Comparison of ENCODE assay signal across 17 cellular contexts in the genomic region with DNA sequence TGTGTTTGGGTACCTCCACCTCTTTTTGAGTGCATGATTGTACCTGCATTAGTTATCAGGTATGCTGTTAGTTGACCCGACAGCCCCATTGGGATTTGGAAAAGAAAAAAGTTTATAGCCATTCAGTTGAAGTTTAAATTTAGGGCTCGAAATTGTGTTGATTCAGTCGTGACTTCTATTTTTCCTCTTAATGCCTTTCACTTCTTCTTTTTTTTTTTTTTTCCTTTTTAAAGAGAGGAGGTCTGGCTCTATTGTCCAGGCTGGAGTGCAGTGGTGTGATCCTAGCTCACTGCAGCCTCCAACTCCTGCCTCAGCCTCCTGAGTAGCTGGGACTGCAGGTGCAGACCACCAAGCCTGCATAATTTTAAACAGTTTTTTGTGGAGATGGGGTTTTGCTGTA. TPM values are rescaled to one million over a fixed set of nuclear protein-coding genes. Genes with fewer than 3 reads are reported as not detected.
A peak's percentile ranks its signal among the peaks of the same experiment; 100 is the strongest.
DNase-seq lines count a peak whose midpoint lies in the region; ATAC-seq and TF ChIP-seq lines count a peak whose summit lies in the region.
"Had no signal": no experiment of that assay in that cellular context is flagged by ENCODE, and none has a peak within 500 bp of the region (broad histone marks: within the 10 kb centered on the region; RNA-seq: fewer than 3 reads in every experiment).

No MANE protein-coding gene starts in this region.

- no peak overlapping the region for H3K9ac ChIP-seq in MM.1S (ENCODE audit: low read length)

- peaks cover 45% of the 10 kb centered on the region for H3K4me1 Mint-ChIP-seq in activated CD4-positive, alpha-beta memory T cell treated with anti-CD3 and anti-CD28 coated beads, Interleukin-2, amount 10 ng/mL, durations not matched to agents 7 days and 5 days
- H3K4me1 Mint-ChIP-seq in activated CD4-positive, alpha-beta memory T cell treated with anti-CD3 and anti-CD28 coated beads for 36 hours (ENCODE audit: low read depth) = peaks cover 34% of the 10 kb centered on the region
- peaks cover 33% of the 10 kb centered on the region for H3K4me1 Mint-ChIP-seq in activated CD8-positive, alpha-beta T cell treated with anti-CD3 and anti-CD28 coated beads for 36 hours (ENCODE audit: low read depth)
- H3K4me1 Mint-ChIP-seq in nephron = peaks cover 27% of the 10 kb centered on the region

- no peak for DNase-seq in activated CD4-positive, alpha-beta memory T cell treated with anti-CD3 and anti-CD28 coated beads, Interleukin-2, amount 10 ng/mL, durations not matched to agents 7 days and 5 days
- DNase-seq in activated CD4-positive, alpha-beta memory T cell treated with anti-CD3 and anti-CD28 coated beads for 36 hours = no peak
- no peak for DNase-seq in MM.1S
- DNase-seq in activated CD8-positive, alpha-beta T cell treated with anti-CD3 and anti-CD28 coated beads for 36 hours = no peak
- DNase-seq in stomach = no peak
- DNase-seq in NCI-H187 (lab: John Stamatoyannopoulos, UW) = no peak
- no peak for DNase-seq in GOT3 (lab: John Stamatoyannopoulos, UW)
- DNase-seq: activated naive CD4-positive, alpha-beta T cell; effector memory CD8-positive, alpha-beta T cell; Kasumi-1; NCI-H1930; nephron progenitor cell; stimulated activated CD4-positive, alpha-beta T cell treated with anti-CD3 and anti-CD28 coated beads, Interleukin-1b, Interleukin-23, amount 100 ng/mL, for 48 hours; transverse colon had no signal

- H3K27ac ChIP-seq in MM.1S (ENCODE audit: low read length) (no peak overlapping the region), stomach (no peak overlapping the region)
- H3K27ac ChIP-seq: transverse colon had no signal

- no peak overlapping the region for H3K27ac Mint-ChIP-seq in activated CD4-positive, alpha-beta memory T cell treated with anti-CD3 and anti-CD28 coated beads, Interleukin-2, amount 10 ng/mL, durations not matched to agents 7 days and 5 days
- H3K27ac Mint-ChIP-seq in activated CD4-positive, alpha-beta memory T cell treated with anti-CD3 and anti-CD28 coated beads for 36 hours = no peak overlapping the region
- H3K27ac Mint-ChIP-seq in activated CD8-positive, alpha-beta T cell treated with anti-CD3 and anti-CD28 coated beads for 36 hours = peak overlapping the region; percentile 32
- peak overlapping the region in 2 of 3 experiments; percentile 35 to 39 for H3K27ac Mint-ChIP-seq in nephron

- no peaks in the 10 kb centered on the region for H3K9me3 ChIP-seq in MM.1S (replicated peaks; ENCODE audit: insufficient read depth, low read length)
- no peaks in the 10 kb centered on the region for H3K9me3 ChIP-seq in stomach
- H3K9me3 ChIP-seq: transverse colon had no signal

- H3K4me2 ChIP-seq in MM.1S (ENCODE audit: low read depth, low read length) = peak overlapping the region; percentile 3; the same call in 1 of the 2 replicates

- H3K79me2 ChIP-seq in MM.1S (ENCODE audit: low read length) = peaks cover 76% of the 10 kb centered on the region

- intact Hi-C loops in activated CD4-positive, alpha-beta memory T cell treated with anti-CD3 and anti-CD28 coated beads for 36 hours (cut with micrococcal nuclease) = loop anchor here (5.0 kb wide), 2 partner anchors 672 to 1853 kb away; a partner anchor contains a TSS
- intact Hi-C loops in activated CD8-positive, alpha-beta T cell treated with anti-CD3 and anti-CD28 coated beads for 36 hours (cut with micrococcal nuclease) = no loop called here
- intact Hi-C loops in stomach (cut with DNase I; ENCODE audit: low total_unique reads) = no loop called here

- peaks cover 45% of the 10 kb centered on the region for H3K36me3 Mint-ChIP-seq in activated CD4-positive, alpha-beta memory T cell treated with anti-CD3 and anti-CD28 coated beads, Interleukin-2, amount 10 ng/mL, durations not matched to agents 7 days and 5 days (ENCODE audit: low read depth)
- H3K36me3 Mint-ChIP-seq in activated CD4-positive, alpha-beta memory T cell treated with anti-CD3 and anti-CD28 coated beads for 36 hours = peaks cover 30% of the 10 kb centered on the region
- peaks cover 44% of the 10 kb centered on the region for H3K36me3 Mint-ChIP-seq in activated CD8-positive, alpha-beta T cell treated with anti-CD3 and anti-CD28 coated beads for 36 hours (ENCODE audit: low read depth)
- H3K36me3 Mint-ChIP-seq in nephron (ENCODE audit: low read depth) = peaks cover 34% of the 10 kb centered on the region

- 0 out of 2 replicates have a peak, but pooled peaks cover 3% of the 10 kb centered on the region for H3F3A ChIP-seq in MM.1S (ENCODE audit: insufficient read depth, low read length)

- H3K9me2 ChIP-seq in MM.1S (replicated peaks; ENCODE audit: insufficient read depth, low read length) = no peaks in the 10 kb centered on the region

- POLR2A ChIA-PET in activated CD4-positive, alpha-beta memory T cell treated with anti-CD3 and anti-CD28 coated beads, Interleukin-2, amount 10 ng/mL, durations not matched to agents 7 days and 5 days (lab: Charles Lee) = interaction anchor here (1.7 to 5.5 kb wide), 2 partner anchors 25 to 30 kb away, joined by 5 to 97 read pairs; a partner anchor contains a TSS
- POLR2A ChIA-PET in activated CD4-positive, alpha-beta memory T cell treated with anti-CD3 and anti-CD28 coated beads for 36 hours (lab: Charles Lee) = interaction anchor here (4.5 to 5.3 kb wide), 2 partner anchors 25 to 31 kb away, joined by 36 to 72 read pairs; a partner anchor contains a TSS
- POLR2A ChIA-PET in activated CD8-positive, alpha-beta T cell treated with anti-CD3 and anti-CD28 coated beads for 36 hours (lab: Charles Lee) = interaction anchor here (1.9 kb wide), 1 partner anchor 30 kb away, joined by 9 read pairs; a partner anchor contains a TSS

- peak overlapping the region; percentile 2 for H3K4me3 Mint-ChIP-seq in activated CD4-positive, alpha-beta memory T cell treated with anti-CD3 and anti-CD28 coated beads, Interleukin-2, amount 10 ng/mL, durations not matched to agents 7 days and 5 days
- H3K4me3 Mint-ChIP-seq in activated CD4-positive, alpha-beta memory T cell treated with anti-CD3 and anti-CD28 coated beads for 36 hours = no peak overlapping the region
- H3K4me3 Mint-ChIP-seq in activated CD8-positive, alpha-beta T cell treated with anti-CD3 and anti-CD28 coated beads for 36 hours = peak overlapping the region; percentile 17
- peak overlapping the region; percentile 76 to 97 (median 77) for H3K4me3 Mint-ChIP-seq in nephron

- no peak for TF ChIP-seq POLR2A in stomach (IDR thresholded peaks at IDR 0.05)

- H3K36me3 ChIP-seq in MM.1S (replicated peaks; ENCODE audit: insufficient read depth, low read length) = peaks cover 12% of the 10 kb centered on the region; the same call in 1 of the 2 replicates
- H3K36me3 ChIP-seq in stomach = peaks cover 26 to 45% (median 41%) of the 10 kb centered on the region in 4 donors

- H3K9me3 Mint-ChIP-seq in activated CD4-positive, alpha-beta memory T cell treated with anti-CD3 and anti-CD28 coated beads, Interleukin-2, amount 10 ng/mL, durations not matched to agents 7 days and 5 days = no peaks in the 10 kb centered on the region
- no peaks in the 10 kb centered on the region for H3K9me3 Mint-ChIP-seq in activated CD4-positive, alpha-beta memory T cell treated with anti-CD3 and anti-CD28 coated beads for 36 hours
- H3K9me3 Mint-ChIP-seq in activated CD8-positive, alpha-beta T cell treated with anti-CD3 and anti-CD28 coated beads for 36 hours = no peaks in the 10 kb centered on the region
- H3K9me3 Mint-ChIP-seq in nephron = no peaks in the 10 kb centered on the region
- H3K9me3 Mint-ChIP-seq: effector memory CD8-positive, alpha-beta T cell had no signal

- no peaks in the 10 kb centered on the region for H3K27me3 ChIP-seq in MM.1S (replicated peaks; ENCODE audit: insufficient read depth, low read length)
- H3K27me3 ChIP-seq in stomach = no peaks in the 10 kb centered on the region
- H3K27me3 ChIP-seq: cardiac muscle cell, transverse colon had no signal

- TF ChIP-seq CTCF in MM.1S (IDR thresholded peaks at IDR 0.05; ENCODE audit: low read length) (no peak), nephron (IDR thresholded peaks at IDR 0.05; ENCODE audit: unreplicated experiment in 3 of 3) (no peak), stomach (IDR thresholded peaks at IDR 0.05) (no peak)
- TF ChIP-seq CTCF in activated CD8-positive, alpha-beta T cell treated with anti-CD3 and anti-CD28 coated beads for 36 hours (IDR thresholded peaks at IDR 0.05) = no peak

- ATAC-seq in activated CD8-positive, alpha-beta T cell treated with anti-CD3 and anti-CD28 coated beads for 36 hours = no peak
- ATAC-seq: effector memory CD8-positive, alpha-beta T cell; right cardiac atrium had no signal

- no peak overlapping the region for H3K4me3 ChIP-seq in MM.1S (ENCODE audit: low read length)
- H3K4me3 ChIP-seq in stomach = no peak overlapping the region
- H3K4me3 ChIP-seq: cardiac muscle cell, transverse colon had no signal

- CTCF ChIA-PET in activated CD4-positive, alpha-beta memory T cell treated with anti-CD3 and anti-CD28 coated beads, Interleukin-2, amount 10 ng/mL, durations not matched to agents 7 days and 5 days (lab: Charles Lee) = no interaction called here
- CTCF ChIA-PET in activated CD4-positive, alpha-beta memory T cell treated with anti-CD3 and anti-CD28 coated beads for 36 hours (lab: Charles Lee) = no interaction called here
- CTCF ChIA-PET in activated CD8-positive, alpha-beta T cell treated with anti-CD3 and anti-CD28 coated beads for 36 hours (lab: Charles Lee) = no interaction called here

- H3K4me1 ChIP-seq in MM.1S (ENCODE audit: low read length) (peaks cover 11% of the 10 kb centered on the region), stomach (peaks cover 9 to 44% (median 33%) of the 10 kb centered on the region in 4 donors)

- WGBS in stomach, 5 donors = 50 to 82% (median 70%) methylated on average over 3 of the region's 3 CpGs

- H3K27me3 Mint-ChIP-seq in activated CD4-positive, alpha-beta memory T cell treated with anti-CD3 and anti-CD28 coated beads, Interleukin-2, amount 10 ng/mL, durations not matched to agents 7 days and 5 days = no peaks in the 10 kb centered on the region
- no peaks in the 10 kb centered on the region for H3K27me3 Mint-ChIP-seq in activated CD4-positive, alpha-beta memory T cell treated with anti-CD3 and anti-CD28 coated beads for 36 hours
- no peaks in the 10 kb centered on the region for H3K27me3 Mint-ChIP-seq in activated CD8-positive, alpha-beta T cell treated with anti-CD3 and anti-CD28 coated beads for 36 hours
- no peaks in the 10 kb centered on the region for H3K27me3 Mint-ChIP-seq in nephron (ENCODE audit: low read depth)
- H3K27me3 Mint-ChIP-seq: effector memory CD8-positive, alpha-beta T cell had no signal

- H2AFZ ChIP-seq in MM.1S (ENCODE audit: low read length) = no peak overlapping the region

- no peaks in the 10 kb centered on the region; the same call in 1 of the 2 replicates for H4K20me1 ChIP-seq in MM.1S (ENCODE audit: insufficient read depth, low read length)

- TF ChIP-seq EP300 in stomach (IDR thresholded peaks at IDR 0.05) = no peak

RNA-seq across cellular contexts. Expression of a gene that starts 2.3 kb away (rescaled TPM):
- 100 to 1,000 TPM; 123 TPM for total RNA-seq in activated CD4-positive, alpha-beta memory T cell treated with anti-CD3 and anti-CD28 coated beads, Interleukin-2, amount 10 ng/mL, durations not matched to agents 7 days and 5 days
- total RNA-seq in activated CD4-positive, alpha-beta memory T cell treated with anti-CD3 and anti-CD28 coated beads for 36 hours = 100 to 1,000 TPM; 121 to 132 TPM
- total RNA-seq in activated CD8-positive, alpha-beta T cell treated with anti-CD3 and anti-CD28 coated beads for 36 hours = 100 to 1,000 TPM; 111 to 114 TPM
- total RNA-seq in stomach = 100 to 1,000 TPM in 1 of 5 donors, 10 to 100 TPM in 4; 19.4 to 113 (median 60.1) TPM
- 10 to 100 TPM; 24.3 to 35.6 (median 29.9) TPM for polyA plus RNA-seq in stomach

RNA-seq across cellular contexts. Expression of a gene that starts 25.7 kb away (rescaled TPM):
- 10 to 100 TPM; 31.5 to 33.2 TPM for total RNA-seq in activated CD4-positive, alpha-beta memory T cell treated with anti-CD3 and anti-CD28 coated beads, Interleukin-2, amount 10 ng/mL, durations not matched to agents 7 days and 5 days
- total RNA-seq in activated CD4-positive, alpha-beta memory T cell treated with anti-CD3 and anti-CD28 coated beads for 36 hours = 10 to 100 TPM; 28.7 to 29.1 TPM
- total RNA-seq in activated CD8-positive, alpha-beta T cell treated with anti-CD3 and anti-CD28 coated beads for 36 hours = 10 to 100 TPM; 42.8 to 44.1 TPM
- 100 to 1,000 TPM in 4 of 5 donors, 10 to 100 TPM in 1; 52.5 to 169 (median 106) TPM for total RNA-seq in stomach
- polyA plus RNA-seq in stomach = 10 to 100 TPM; 42.8 to 70.1 (median 61.4) TPM

RNA-seq across cellular contexts. Expression of a gene that starts 30.0 kb away (rescaled TPM):
- 10 to 100 TPM; 79.0 to 82.6 TPM for total RNA-seq in activated CD4-positive, alpha-beta memory T cell treated with anti-CD3 and anti-CD28 coated beads, Interleukin-2, amount 10 ng/mL, durations not matched to agents 7 days and 5 days
- total RNA-seq in activated CD4-positive, alpha-beta memory T cell treated with anti-CD3 and anti-CD28 coated beads for 36 hours = 100 to 1,000 TPM; 140 to 155 TPM
- total RNA-seq in activated CD8-positive, alpha-beta T cell treated with anti-CD3 and anti-CD28 coated beads for 36 hours = 100 to 1,000 TPM; 134 to 139 TPM
- 10 to 100 TPM in 1 of 5 donors, 1 to 10 TPM in 2, under 1 TPM in 1, not detected in 1; 0.14 to 19.3 (median 1.2) TPM for total RNA-seq in stomach
- polyA plus RNA-seq in stomach = 1 to 10 TPM; 3.4 to 5.2 (median 5.2) TPM

Comparison
In these comparisons a context has a peak if more than half of its experiments do, and no peak if none do; other contexts are left out.
1. H3K27ac Mint-ChIP-seq: peak in activated CD8-positive, alpha-beta T cell treated with anti-CD3 and anti-CD28 coated beads for 36 hours (single experiment) and nephron (2 of 3); none in activated CD4-positive, alpha-beta memory T cell treated with anti-CD3 and anti-CD28 coated beads, Interleukin-2, amount 10 ng/mL, durations not matched to agents 7 days and 5 days (single experiment) and activated CD4-positive, alpha-beta memory T cell treated with anti-CD3 and anti-CD28 coated beads for 36 hours (single experiment).